Comparison of ENCODE assay signal across 1 cellular context in genomic region chr12:14886271-14886670, GRCh38.
TF ChIP-seq lines count a peak whose summit lies in the region.

No MANE protein-coding gene starts in this region.

TF ChIP-seq in SK-N-SH, 30 proteins besides CTCF, POLR2A, EP300 and RAD21 (continued from another document):
- TF ChIP-seq REST (IDR thresholded peaks at IDR 0.05; ENCODE audit: low read depth, low read length) (no peak), TEAD4 (IDR thresholded peaks at IDR 0.05; ENCODE audit: borderline replicate concordance, insufficient read depth) (no peak), TCF12 (IDR thresholded peaks at IDR 0.05) (no peak)
